Comparison of ENCODE assay signal across 9 cellular contexts in genomic region chr2:10332402-10333246, GRCh38. TPM values are rescaled to one million over a fixed set of nuclear protein-coding genes. Genes with fewer than 3 reads are reported as not detected.
DNase-seq lines count a peak whose midpoint lies in the region; ATAC-seq and TF ChIP-seq lines count a peak whose summit lies in the region.
"Had no signal": no experiment of that assay in that cellular context is flagged by ENCODE, and none has a peak within 500 bp of the region (broad histone marks: within the 10 kb centered on the region; RNA-seq: fewer than 3 reads in every experiment).

No MANE protein-coding gene starts in this region.

- peak overlapping the region; percentile 91 for H3K27ac Mint-ChIP-seq in activated CD8-positive, alpha-beta T cell treated with anti-CD3 and anti-CD28 coated beads for 36 hours
- peak overlapping the region; percentile 95 for H3K27ac Mint-ChIP-seq in stimulated activated naive B cell treated with anti-CD40 and anti-IgM and Interleukin-4, amounts not matched to agents 10 μg/mL and 1 μg/mL and 100 μg/mL, for 72 hours

- no peaks in the 10 kb centered on the region for H3K27me3 ChIP-seq in left lung

- intact Hi-C loops in activated CD8-positive, alpha-beta T cell treated with anti-CD3 and anti-CD28 coated beads for 36 hours (cut with micrococcal nuclease), result loop anchor here (1.0 kb wide), 1 partner anchor 27 kb away; no protein-coding TSS in a partner anchor
- intact Hi-C loops in left lung (cut with DNase I), result no loop called here

- H3K9me3 Mint-ChIP-seq in activated CD8-positive, alpha-beta T cell treated with anti-CD3 and anti-CD28 coated beads for 36 hours, result peaks cover 4% of the 10 kb centered on the region
- peaks cover 7% of the 10 kb centered on the region in 2 donors for H3K9me3 Mint-ChIP-seq in stimulated activated naive B cell treated with anti-CD40 and anti-IgM and Interleukin-4, amounts not matched to agents 10 μg/mL and 1 μg/mL and 100 μg/mL, for 72 hours

- H3K4me3 ChIP-seq in left lung, result no peak overlapping the region

- peak; percentile 38 for ATAC-seq in activated CD8-positive, alpha-beta T cell treated with anti-CD3 and anti-CD28 coated beads for 36 hours
- no peak for ATAC-seq in left lung
- peak; percentile 40 to 51 for ATAC-seq in stimulated activated naive B cell treated with anti-CD40 and anti-IgM and Interleukin-4, amounts not matched to agents 10 μg/mL and 1 μg/mL and 100 μg/mL, for 72 hours (replicated peaks)

- CTCF ChIA-PET in activated CD8-positive, alpha-beta T cell treated with anti-CD3 and anti-CD28 coated beads for 36 hours (lab: Charles Lee), result interaction anchor here (1.0 to 7.2 kb wide), 9 partner anchors 9 to 102 kb away, joined by 3 to 61 read pairs (median 4); partner anchors contain the start of gene HPCAL1

- H3K27me3 Mint-ChIP-seq in activated CD8-positive, alpha-beta T cell treated with anti-CD3 and anti-CD28 coated beads for 36 hours, result no peaks in the 10 kb centered on the region
- H3K27me3 Mint-ChIP-seq in stimulated activated naive B cell treated with anti-CD40 and anti-IgM and Interleukin-4, amounts not matched to agents 10 μg/mL and 1 μg/mL and 100 μg/mL, for 72 hours, result no peaks in the 10 kb centered on the region

- peaks cover 0 to 8% of the 10 kb centered on the region in 2 donors for H3K9me3 ChIP-seq in left lung

- H3K36me3 Mint-ChIP-seq in activated CD8-positive, alpha-beta T cell treated with anti-CD3 and anti-CD28 coated beads for 36 hours (ENCODE audit: low read depth), result peaks cover 46% of the 10 kb centered on the region
- peaks cover 8 to 16% of the 10 kb centered on the region in 2 donors for H3K36me3 Mint-ChIP-seq in stimulated activated naive B cell treated with anti-CD40 and anti-IgM and Interleukin-4, amounts not matched to agents 10 μg/mL and 1 μg/mL and 100 μg/mL, for 72 hours

- no peaks in the 10 kb centered on the region for H3K36me3 ChIP-seq in left lung

- peak overlapping the region; percentile 24 to 85 for H3K27ac ChIP-seq in left lung

- H3K4me3 Mint-ChIP-seq in activated CD8-positive, alpha-beta T cell treated with anti-CD3 and anti-CD28 coated beads for 36 hours, result peak overlapping the region; percentile 94
- H3K4me3 Mint-ChIP-seq in stimulated activated naive B cell treated with anti-CD40 and anti-IgM and Interleukin-4, amounts not matched to agents 10 μg/mL and 1 μg/mL and 100 μg/mL, for 72 hours, result peak overlapping the region; percentile 78 to 88

- POLR2A ChIA-PET in activated CD8-positive, alpha-beta T cell treated with anti-CD3 and anti-CD28 coated beads for 36 hours (lab: Charles Lee), result interaction anchor here (0.7 to 5.7 kb wide), 14 partner anchors 10 to 243 kb away, joined by 3 to 59 read pairs (median 4); partner anchors contain the start of gene HPCAL1

- peak; percentile 76 for DNase-seq in activated CD8-positive, alpha-beta memory T cell treated with anti-CD3 and anti-CD28 coated beads for 24 hours
- DNase-seq in activated CD8-positive, alpha-beta memory T cell treated with anti-CD3 and anti-CD28 coated beads, Interleukin-2, amount 50 U/mL, for 4 hours, result no peak
- DNase-seq in activated CD8-positive, alpha-beta T cell treated with anti-CD3 and anti-CD28 coated beads for 36 hours, result peak; percentile 77
- DNase-seq in left lung, result peak; percentile 53 to 78
- DNase-seq in stimulated activated naive B cell treated with anti-CD40 and anti-IgM and Interleukin-4, amounts not matched to agents 10 μg/mL and 1 μg/mL and 100 μg/mL, for 72 hours, result no peak
- no peak for DNase-seq in SIG-M5 treated with dmso at 0.1 percent for 504 hours (lab: John Stamatoyannopoulos, UW; ENCODE audit: unreplicated experiment)
- no peak for DNase-seq in SK-N-DZ (ENCODE audit: low spot score)
- no peak for DNase-seq in cortex of kidney (lab: John Stamatoyannopoulos, UW)
- DNase-seq: NCI-H1436 had no signal

- H3K4me1 ChIP-seq in left lung, result peaks cover 24 to 54% of the 10 kb centered on the region in 2 donors

- H3K4me1 Mint-ChIP-seq in activated CD8-positive, alpha-beta T cell treated with anti-CD3 and anti-CD28 coated beads for 36 hours (ENCODE audit: low read depth), result peaks cover 77% of the 10 kb centered on the region
- H3K4me1 Mint-ChIP-seq in stimulated activated naive B cell treated with anti-CD40 and anti-IgM and Interleukin-4, amounts not matched to agents 10 μg/mL and 1 μg/mL and 100 μg/mL, for 72 hours, result peaks cover 60 to 64% of the 10 kb centered on the region in 2 donors

- TF ChIP-seq CTCF in activated CD8-positive, alpha-beta T cell treated with anti-CD3 and anti-CD28 coated beads for 36 hours (IDR thresholded peaks at IDR 0.05), result no peak
- no peak for TF ChIP-seq CTCF in left lung (IDR thresholded peaks at IDR 0.05)

RNA-seq across cellular contexts. Expression of gene HPCAL1, which starts 29.9 kb away (rescaled TPM):
- total RNA-seq in activated CD8-positive, alpha-beta T cell treated with anti-CD3 and anti-CD28 coated beads for 36 hours, result 100 to 1,000 TPM; 166 to 170 TPM
- 100 to 1,000 TPM; 107 to 108 TPM for total RNA-seq in left lung
- 30.0 and 30.5 TPM in 2 replicates for polyA plus RNA-seq in SK-N-DZ (2014; cell fraction: cytosol; rRNA removed)
- polyA plus RNA-seq in SK-N-DZ (2014; cell fraction: nucleus; rRNA removed), result 26.6 and 30.4 TPM in 2 replicates

Comparison
In these comparisons a context has a peak if more than half of its experiments do, and no peak if none do; other contexts are left out.
1. DNase-seq: peak in activated CD8-positive, alpha-beta memory T cell treated with anti-CD3 and anti-CD28 coated beads for 24 hours (single experiment), activated CD8-positive, alpha-beta T cell treated with anti-CD3 and anti-CD28 coated beads for 36 hours (single experiment) and left lung (2 of 2); none in activated CD8-positive, alpha-beta memory T cell treated with anti-CD3 and anti-CD28 coated beads, Interleukin-2, amount 50 U/mL, for 4 hours (single experiment), stimulated activated naive B cell treated with anti-CD40 and anti-IgM and Interleukin-4, amounts not matched to agents 10 μg/mL and 1 μg/mL and 100 μg/mL, for 72 hours (single experiment), SIG-M5 treated with dmso at 0.1 percent for 504 hours (single experiment), SK-N-DZ (single experiment) and cortex of kidney (single experiment).